1 cellular context compared by ENCODE assay signal in genomic region chr4:138086471-138086870, GRCh38.
TF ChIP-seq lines count a peak whose summit lies in the region.

No MANE protein-coding gene starts in this region.

TF ChIP-seq in GM23338, 12 proteins besides CTCF, POLR2A, EP300 and RAD21 (continued from another document):
- no peak for TF ChIP-seq ETS1 (IDR thresholded peaks at IDR 0.05)
- no peak for TF ChIP-seq CREB1 (CRISPR knock-in tag; IDR thresholded peaks at IDR 0.05; ENCODE audit: low read depth)
- TF ChIP-seq POLR2AphosphoS5 (IDR thresholded peaks at IDR 0.05; ENCODE audit: low read depth): no peak
- no peak for TF ChIP-seq EZH2phosphoT487 (IDR thresholded peaks at IDR 0.05; ENCODE audit: unreplicated experiment)
- TF ChIP-seq EZH2 (IDR thresholded peaks at IDR 0.05; ENCODE audit: low read depth, unreplicated experiment): no peak
- TF ChIP-seq STAT1 (IDR thresholded peaks at IDR 0.05; ENCODE audit: unreplicated experiment): no peak
- no peak for TF ChIP-seq REST (IDR thresholded peaks at IDR 0.05; ENCODE audit: unreplicated experiment)
- no peak for TF ChIP-seq ZNF114 (CRISPR knock-in tag; IDR thresholded peaks at IDR 0.05)
- TF ChIP-seq ZNF331 (CRISPR knock-in tag; IDR thresholded peaks at IDR 0.05; ENCODE audit: low read depth): no peak
